18 cellular contexts compared by ENCODE assay signal in the genomic region with DNA sequence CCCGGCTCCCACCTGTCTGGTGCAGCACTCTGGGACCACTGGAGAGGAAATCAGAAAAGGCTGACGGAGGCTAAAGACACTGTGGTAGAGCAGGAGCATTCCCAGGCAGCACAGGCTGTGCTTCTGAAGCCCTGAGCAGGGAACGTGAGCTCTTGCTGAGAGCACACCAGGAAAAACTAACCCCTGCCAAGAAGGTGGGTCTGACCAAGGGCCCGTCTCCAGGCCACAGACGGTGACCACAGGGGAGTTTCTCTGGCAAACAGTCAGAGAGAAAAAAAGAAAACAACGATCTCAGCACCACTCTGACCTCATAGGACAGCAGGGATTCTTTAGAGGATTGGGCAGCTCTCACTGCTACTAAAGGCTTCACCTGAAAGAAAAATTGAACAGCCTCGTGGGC.
A peak's percentile ranks its signal among the peaks of the same experiment; 100 is the strongest.
DNase-seq lines count a peak whose midpoint lies in the region; ATAC-seq and TF ChIP-seq lines count a peak whose summit lies in the region.
"Had no signal": no experiment of that assay in that cellular context is flagged by ENCODE, and none has a peak within 500 bp of the region (broad histone marks: within the 10 kb centered on the region; RNA-seq: fewer than 3 reads in every experiment).

No MANE protein-coding gene starts in this region.

- no peak for TF ChIP-seq POLR2A in esophagus muscularis mucosa (IDR thresholded peaks at IDR 0.05; ENCODE audit: low read depth)

- H3K27ac ChIP-seq in C4-2B (peak overlapping the region; percentile 49), esophagus muscularis mucosa (replicated peaks in 1 of 4) (no peak overlapping the region)
- H3K27ac ChIP-seq: BLaER1, coronary artery, epithelial cell of prostate, uterus had no signal

- H3K4me1 ChIP-seq in esophagus muscularis mucosa: no peaks in the 10 kb centered on the region
- H3K4me1 ChIP-seq: BLaER1, uterus had no signal

- intact Hi-C loops in esophagus muscularis mucosa (cut with DNase I) (no loop called here), left colon (cut with DNase I, micrococcal nuclease) (no loop called here)

- no peak for TF ChIP-seq CTCF in C4-2B (conservative IDR thresholded peaks at IDR 0.05)
- no peak for TF ChIP-seq CTCF in esophagus muscularis mucosa (IDR thresholded peaks at IDR 0.05)

- H3K36me3 ChIP-seq in esophagus muscularis mucosa: peaks cover 0 to 3% (median 0%) of the 10 kb centered on the region in 4 donors
- H3K36me3 ChIP-seq: uterus had no signal

- DNase-seq in M059J (ENCODE audit: low read depth): peak; percentile 87
- peak; percentile 53 for DNase-seq in esophagus muscularis mucosa (ENCODE audit: extremely low spot score)
- DNase-seq in myocyte (ENCODE audit: low read depth): peak; percentile 29
- DNase-seq in NCI-H187 treated with DMSO at 0.1 percent for 48 hours (lab: John Stamatoyannopoulos, UW): no peak
- DNase-seq in mesenteric fat pad (ENCODE audit: low spot score): no peak
- no peak for DNase-seq in left colon
- DNase-seq: activated CD4-positive, CD25-positive, alpha-beta regulatory T cell treated with anti-CD3 and anti-CD28 coated beads, Interleukin-2, amount 50 U/mL, for 72 hours; MV-4-11; NCI-H524 treated with DMSO at 0.1 percent for 48 hours; stimulated activated CD4-positive, alpha-beta T cell treated with anti-CD3 and anti-CD28 coated beads, Interleukin-4, amount 100 ng/mL, for 24 hours; T-helper 17 cell had no signal

- H3K27me3 ChIP-seq in esophagus muscularis mucosa: no peaks in the 10 kb centered on the region
- H3K27me3 ChIP-seq: BLaER1, uterus had no signal

- no peaks in the 10 kb centered on the region for H3K9me3 ChIP-seq in esophagus muscularis mucosa
- H3K9me3 ChIP-seq: uterus had no signal

- WGBS in esophagus muscularis mucosa: 66% methylated on average over 4 of the region's 7 CpGs

- TF ChIP-seq EP300 in esophagus muscularis mucosa (IDR thresholded peaks at IDR 0.05): no peak

- H3K4me3 ChIP-seq in esophagus muscularis mucosa: no peak overlapping the region
- H3K4me3 ChIP-seq: BLaER1, coronary artery, uterus had no signal

- ATAC-seq in left colon: no peak
- no peak for ATAC-seq in HG03039 (IDR thresholded peaks at IDR 0.05; ENCODE audit: unreplicated experiment)
- ATAC-seq: stimulated activated effector memory CD8-positive, alpha-beta T cell treated with anti-CD3 and anti-CD28 coated beads, Interleukin-12 subunit alpha, Interleukin-12 subunit beta, amount 100 ng/mL, for 72 hours; T-helper 17 cell had no signal

Comparison
In these comparisons a context has a peak if more than half of its experiments do, and no peak if none do; other contexts are left out.
1. DNase-seq: peak in M059J (single experiment), esophagus muscularis mucosa (single experiment) and myocyte (single experiment); none in NCI-H187 treated with DMSO at 0.1 percent for 48 hours (single experiment), mesenteric fat pad (single experiment) and left colon (0 of 2).